In the genomic region with DNA sequence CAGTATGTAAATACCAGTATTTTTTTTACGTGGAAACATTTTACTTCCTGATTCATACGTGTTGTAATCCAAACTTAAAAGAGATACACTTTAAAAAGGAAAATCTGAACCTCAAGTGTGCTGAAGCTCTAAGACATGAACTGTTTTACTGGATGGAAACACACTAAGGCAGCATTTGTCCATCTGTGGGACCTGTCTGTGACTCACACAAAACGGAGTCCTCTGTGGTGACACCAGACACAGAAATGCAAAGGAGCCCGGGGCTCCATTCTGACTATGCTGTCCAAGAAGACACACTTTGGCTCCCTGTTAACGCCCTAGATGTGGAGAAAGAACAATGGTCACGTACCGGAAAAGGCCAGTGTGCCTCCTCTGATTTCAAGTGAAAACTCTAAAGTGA, we compare ENCODE assay signal across 1 cellular context.
TF ChIP-seq lines count a peak whose summit lies in the region.

No MANE protein-coding gene starts in this region.

TF ChIP-seq in H1, 55 proteins besides CTCF, POLR2A, EP300 and RAD21:
- TF ChIP-seq TAF1 (IDR thresholded peaks at IDR 0.05; ENCODE audit: low read depth, low read length) = no peak
- TF ChIP-seq KDM5A (IDR thresholded peaks at IDR 0.05; ENCODE audit: low read length) = no peak
- TF ChIP-seq SP1 (IDR thresholded peaks at IDR 0.05; ENCODE audit: low read depth, low read length) = no peak
- no peak for TF ChIP-seq CBX5 (IDR thresholded peaks at IDR 0.05; ENCODE audit: low read depth, low read length)
- TF ChIP-seq, protein P1, sequence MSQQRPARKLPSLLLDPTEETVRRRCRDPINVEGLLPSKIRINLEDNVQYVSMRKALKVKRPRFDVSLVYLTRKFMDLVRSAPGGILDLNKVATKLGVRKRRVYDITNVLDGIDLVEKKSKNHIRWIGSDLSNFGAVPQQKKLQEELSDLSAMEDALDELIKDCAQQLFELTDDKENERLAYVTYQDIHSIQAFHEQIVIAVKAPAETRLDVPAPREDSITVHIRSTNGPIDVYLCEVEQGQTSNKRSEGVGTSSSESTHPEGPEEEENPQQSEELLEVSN (IDR thresholded peaks at IDR 0.05) = no peak
- no peak for TF ChIP-seq MAFK (IDR thresholded peaks at IDR 0.05; ENCODE audit: low read depth, low read length)
- no peak for TF ChIP-seq ASH2L (IDR thresholded peaks at IDR 0.05; ENCODE audit: low read length)
- TF ChIP-seq CHD2 (IDR thresholded peaks at IDR 0.05; ENCODE audit: low read length) = no peak
- no peak for TF ChIP-seq KDM1A (IDR thresholded peaks at IDR 0.05; ENCODE audit: borderline replicate concordance, low read length)
- TF ChIP-seq SIN3A (conservative IDR thresholded peaks at IDR 0.05 in 1 of 2, IDR thresholded peaks at IDR 0.05 in 1 of 2; ENCODE audit: low read depth in 1 of 2, low read length in 2 of 2) = no peak
- TF ChIP-seq SIX5 (IDR thresholded peaks at IDR 0.05; ENCODE audit: low read depth, low read length) = no peak
- TF ChIP-seq TCF12 (IDR thresholded peaks at IDR 0.05; ENCODE audit: low read depth, low read length) = no peak
- no peak for TF ChIP-seq GABPA (IDR thresholded peaks at IDR 0.05; ENCODE audit: borderline replicate concordance, insufficient read depth, low read length)
- TF ChIP-seq RBBP5 (IDR thresholded peaks at IDR 0.05; ENCODE audit: borderline replicate concordance, low read depth, low read length) = no peak
- TF ChIP-seq, protein P2, sequence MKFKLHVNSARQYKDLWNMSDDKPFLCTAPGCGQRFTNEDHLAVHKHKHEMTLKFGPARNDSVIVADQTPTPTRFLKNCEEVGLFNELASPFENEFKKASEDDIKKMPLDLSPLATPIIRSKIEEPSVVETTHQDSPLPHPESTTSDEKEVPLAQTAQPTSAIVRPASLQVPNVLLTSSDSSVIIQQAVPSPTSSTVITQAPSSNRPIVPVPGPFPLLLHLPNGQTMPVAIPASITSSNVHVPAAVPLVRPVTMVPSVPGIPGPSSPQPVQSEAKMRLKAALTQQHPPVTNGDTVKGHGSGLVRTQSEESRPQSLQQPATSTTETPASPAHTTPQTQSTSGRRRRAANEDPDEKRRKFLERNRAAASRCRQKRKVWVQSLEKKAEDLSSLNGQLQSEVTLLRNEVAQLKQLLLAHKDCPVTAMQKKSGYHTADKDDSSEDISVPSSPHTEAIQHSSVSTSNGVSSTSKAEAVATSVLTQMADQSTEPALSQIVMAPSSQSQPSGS (IDR thresholded peaks at IDR 0.05; ENCODE audit: low read length) = no peak
